In the genomic region with DNA sequence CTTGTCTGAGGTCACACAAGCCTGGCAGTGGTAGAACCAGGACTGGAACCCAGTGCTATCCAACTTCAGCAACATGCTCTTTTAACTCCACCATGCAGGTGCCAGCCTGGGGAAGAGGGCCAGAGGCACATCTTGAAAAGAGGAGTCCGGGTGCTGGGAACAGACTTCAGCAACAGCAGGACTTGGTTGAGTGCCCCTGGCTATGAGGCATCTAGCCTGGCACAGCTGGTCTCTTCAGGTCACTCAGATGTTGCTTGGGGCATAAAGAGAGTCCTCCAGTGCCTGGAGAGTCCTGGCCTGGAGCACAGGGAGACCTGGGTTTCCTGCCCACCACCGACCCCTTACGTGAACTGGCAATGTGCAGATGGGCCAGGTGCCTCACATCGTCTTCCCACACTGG, we compare ENCODE assay signal across 18 cellular contexts. TPM values are rescaled to one million over a fixed set of nuclear protein-coding genes. Genes with fewer than 3 reads are reported as not detected.
"Had no signal": no experiment of that assay in that cellular context is flagged by ENCODE, and none has a peak within 500 bp of the region (broad histone marks: within the 10 kb centered on the region; RNA-seq: fewer than 3 reads in every experiment).

No MANE protein-coding gene starts in this region.

- H3K9me3 Mint-ChIP-seq: activated CD4-positive, alpha-beta memory T cell treated with anti-CD3 and anti-CD28 coated beads, Interleukin-2, amount 10 ng/mL, durations not matched to agents 7 days and 5 days; activated T-helper 1 cell treated with anti-CD3 and anti-CD28 coated beads, Interleukin-12 subunit alpha, Interleukin-12 subunit beta, Interleukin-2, Interleukin-4 antibody, amounts not matched to agents 30 ng/mL and 10 ng/mL and 1 ng/mL, durations not matched to agents 14 hours and 24 hours and 36 hours; mesothelial cell of epicardium; stimulated activated naive CD8-positive, alpha-beta T cell treated with anti-CD3 and anti-CD28 coated beads, Interleukin-15, amount 100 ng/mL, for 72 hours; T-cell had no signal

- DNase-seq: activated CD4-positive, alpha-beta memory T cell treated with anti-CD3 and anti-CD28 coated beads, Interleukin-2, amount 10 ng/mL, durations not matched to agents 7 days and 5 days; activated CD4-positive, alpha-beta T cell treated with anti-CD3 and anti-CD28 coated beads for 36 hours; activated naive CD4-positive, alpha-beta T cell treated with Interleukin-2 at 50 U/mL for 16 hours; central memory CD4-positive, alpha-beta T cell; cortex of kidney; hippocampal formation; left ventricle myocardium superior; stimulated activated CD4-positive, alpha-beta T cell treated with anti-CD3 and anti-CD28 coated beads, Interleukin-12 subunit alpha, Interleukin-12 subunit beta, amount 100 ng/mL, for 4 hours; stimulated activated naive CD8-positive, alpha-beta T cell treated with anti-CD3 and anti-CD28 coated beads, Interleukin-15, amount 100 ng/mL, for 72 hours; T-cell; T1000; testis had no signal

- H3K36me3 ChIP-seq: neutrophil, prostate gland had no signal

- H3K4me3 ChIP-seq: prostate gland, testis had no signal

- H3K4me3 Mint-ChIP-seq: activated CD4-positive, alpha-beta memory T cell treated with anti-CD3 and anti-CD28 coated beads, Interleukin-2, amount 10 ng/mL, durations not matched to agents 7 days and 5 days; activated CD4-positive, alpha-beta T cell treated with anti-CD3 and anti-CD28 coated beads for 36 hours; activated T-helper 1 cell treated with anti-CD3 and anti-CD28 coated beads, Interleukin-12 subunit alpha, Interleukin-12 subunit beta, Interleukin-2, Interleukin-4 antibody, amounts not matched to agents 30 ng/mL and 10 ng/mL and 1 ng/mL, durations not matched to agents 14 hours and 24 hours and 36 hours; mesothelial cell of epicardium; stimulated activated naive CD8-positive, alpha-beta T cell treated with anti-CD3 and anti-CD28 coated beads, Interleukin-15, amount 100 ng/mL, for 72 hours; T-cell had no signal

- ATAC-seq: activated CD4-positive, alpha-beta T cell treated with anti-CD3 and anti-CD28 coated beads for 36 hours; left ventricle myocardium superior; T-cell had no signal

- H3K36me3 Mint-ChIP-seq: mesothelial cell of epicardium, T-cell had no signal

- H3K27me3 ChIP-seq: testis had no signal

- H3K27ac Mint-ChIP-seq: activated CD4-positive, alpha-beta memory T cell treated with anti-CD3 and anti-CD28 coated beads, Interleukin-2, amount 10 ng/mL, durations not matched to agents 7 days and 5 days; activated CD4-positive, alpha-beta T cell treated with anti-CD3 and anti-CD28 coated beads for 36 hours; activated T-helper 1 cell treated with anti-CD3 and anti-CD28 coated beads, Interleukin-12 subunit alpha, Interleukin-12 subunit beta, Interleukin-2, Interleukin-4 antibody, amounts not matched to agents 30 ng/mL and 10 ng/mL and 1 ng/mL, durations not matched to agents 14 hours and 24 hours and 36 hours; mesothelial cell of epicardium; stimulated activated naive CD8-positive, alpha-beta T cell treated with anti-CD3 and anti-CD28 coated beads, Interleukin-15, amount 100 ng/mL, for 72 hours; T-cell had no signal

- H3K9me3 ChIP-seq: neutrophil, prostate gland, testis had no signal

- H3K27ac ChIP-seq: neutrophil, prostate gland, testis, VCaP had no signal

RNA-seq across cellular contexts. Expression of gene TBC1D10C, which starts 25.3 kb away (rescaled TPM):
- total RNA-seq: myocyte had no signal
